In genomic region chrX:130166503-130166777, GRCh38 we compare ENCODE assay signal across 8 cellular contexts. TPM values are rescaled to one million over a fixed set of nuclear protein-coding genes. Genes with fewer than 3 reads are reported as not detected.
DNase-seq lines count a peak whose midpoint lies in the region; ATAC-seq and TF ChIP-seq lines count a peak whose summit lies in the region.

No MANE protein-coding gene starts in this region.

- DNase-seq in activated CD4-positive, alpha-beta T cell treated with anti-CD3 and anti-CD28 coated beads for 36 hours: no peak
- DNase-seq in activated CD4-positive, alpha-beta T cell treated with anti-CD3 and anti-CD28 coated beads, Interleukin-2, amount 50 U/mL, for 48 hours: no peak
- DNase-seq in adrenal gland (no peak), SKM-1 treated with dmso at 0.1 percent for 144 hours (lab: John Stamatoyannopoulos, UW; ENCODE audit: unreplicated experiment) (no peak), COLO829 (ENCODE audit: low spot score) (no peak), OCI-M2 (lab: John Stamatoyannopoulos, UW; ENCODE audit: unreplicated experiment) (no peak)

- H3K27ac ChIP-seq in adrenal gland (peak overlapping the region; percentile 46 to 94 (median 91)), layer of hippocampus (ENCODE audit: low read depth, low read length) (peak overlapping the region; percentile 89), temporal lobe (ENCODE audit: low read depth, low read length) (peak overlapping the region; percentile 82)

- WGBS in adrenal gland, 4 donors: 0 to 33% (median 15%) methylated on average over 4 of the region's 4 CpGs

- H3K27me3 Mint-ChIP-seq in activated CD4-positive, alpha-beta T cell treated with anti-CD3 and anti-CD28 coated beads for 36 hours: no peaks in the 10 kb centered on the region

- POLR2A ChIA-PET in activated CD4-positive, alpha-beta T cell treated with anti-CD3 and anti-CD28 coated beads for 36 hours (lab: Charles Lee): no interaction called here

- intact Hi-C loops in activated CD4-positive, alpha-beta T cell treated with anti-CD3 and anti-CD28 coated beads for 36 hours (cut with DNase I, micrococcal nuclease): loop anchor here in 1 of 2 experiments (5.0 kb wide), 2 partner anchors 259 to 736 kb away; partner anchors contain the start of genes ENOX2 and UTP14A
- intact Hi-C loops in adrenal gland (cut with DNase I): no loop called here

- no peaks in the 10 kb centered on the region for H3K9me3 Mint-ChIP-seq in activated CD4-positive, alpha-beta T cell treated with anti-CD3 and anti-CD28 coated beads for 36 hours (ENCODE audit: low read depth)

- H3K27me3 ChIP-seq in adrenal gland: no peaks in the 10 kb centered on the region
- no peaks in the 10 kb centered on the region for H3K27me3 ChIP-seq in layer of hippocampus (ENCODE audit: control insufficient read depth, insufficient read depth, low read length)

- no peak for TF ChIP-seq CTCF in adrenal gland (IDR thresholded peaks at IDR 0.05)

- H3K27ac Mint-ChIP-seq in activated CD4-positive, alpha-beta T cell treated with anti-CD3 and anti-CD28 coated beads for 36 hours: peak overlapping the region; percentile 89

- peak overlapping the region in 2 of 4 donors; percentile 4 to 46 for H3K4me3 ChIP-seq in adrenal gland

- peak overlapping the region; percentile 86 for H3K4me3 Mint-ChIP-seq in activated CD4-positive, alpha-beta T cell treated with anti-CD3 and anti-CD28 coated beads for 36 hours

- peaks cover 7 to 9% of the 10 kb centered on the region in 2 donors for H3K4me1 ChIP-seq in adrenal gland (replicated peaks in 1 of 2)

- no peaks in the 10 kb centered on the region for H3K9me3 ChIP-seq in adrenal gland (replicated peaks in 1 of 3)

- peaks cover 3% of the 10 kb centered on the region for H3K36me3 Mint-ChIP-seq in activated CD4-positive, alpha-beta T cell treated with anti-CD3 and anti-CD28 coated beads for 36 hours (ENCODE audit: low read depth)

- no peak for ATAC-seq in activated CD4-positive, alpha-beta T cell treated with anti-CD3 and anti-CD28 coated beads for 36 hours

- no peaks in the 10 kb centered on the region for H3K36me3 ChIP-seq in adrenal gland (replicated peaks in 1 of 2)

- H3K4me1 Mint-ChIP-seq in activated CD4-positive, alpha-beta T cell treated with anti-CD3 and anti-CD28 coated beads for 36 hours: peaks cover 38% of the 10 kb centered on the region

- CTCF ChIA-PET in activated CD4-positive, alpha-beta T cell treated with anti-CD3 and anti-CD28 coated beads for 36 hours (lab: Charles Lee): interaction anchor here (0.6 to 1.0 kb wide), 2 partner anchors 99 to 142 kb away, joined by 3 to 4 read pairs; no protein-coding TSS in a partner anchor

- TF ChIP-seq POLR2A in adrenal gland (IDR thresholded peaks at IDR 0.05): no peak

RNA-seq across cellular contexts. Expression of gene AIFM1, which starts 0.8 kb away (rescaled TPM):
- total RNA-seq in activated CD4-positive, alpha-beta T cell treated with anti-CD3 and anti-CD28 coated beads for 36 hours: 10 to 100 TPM; 48.8 to 61.7 TPM
- total RNA-seq in adrenal gland (100 to 1,000 TPM in 1 of 8 donors, 10 to 100 TPM in 7; 37.4 to 101 (median 69.8) TPM), temporal lobe (7.9 TPM)
- polyA plus RNA-seq in adrenal gland: 100 to 1,000 TPM in 1 of 3 donors, 10 to 100 TPM in 2; 41.2 to 163 (median 73.9) TPM

RNA-seq across cellular contexts. Expression of gene RAB33A, which starts 5.3 kb away (rescaled TPM):
- total RNA-seq in activated CD4-positive, alpha-beta T cell treated with anti-CD3 and anti-CD28 coated beads for 36 hours: 10 to 100 TPM; 24.0 to 24.7 TPM
- total RNA-seq in adrenal gland: 1 to 10 TPM in 5 of 8 donors, under 1 TPM in 3; 0.24 to 7.6 (median 1.2) TPM
- 1 to 10 TPM in 2 of 3 donors, under 1 TPM in 1; 0.40 to 1.4 (median 1.0) TPM for polyA plus RNA-seq in adrenal gland
- total RNA-seq in temporal lobe: 24.1 TPM

RNA-seq across cellular contexts. Expression of gene ELF4, which starts 56.1 kb away (rescaled TPM):
- 10 to 100 TPM; 23.9 to 27.5 TPM for total RNA-seq in activated CD4-positive, alpha-beta T cell treated with anti-CD3 and anti-CD28 coated beads for 36 hours
- total RNA-seq in adrenal gland: 1 to 10 TPM; 2.7 to 8.8 (median 7.5) TPM
- 1 to 10 TPM; 3.1 to 4.5 (median 3.5) TPM for polyA plus RNA-seq in adrenal gland
- 0.25 TPM for total RNA-seq in temporal lobe
